9 cellular contexts compared by ENCODE assay signal in the genomic region with DNA sequence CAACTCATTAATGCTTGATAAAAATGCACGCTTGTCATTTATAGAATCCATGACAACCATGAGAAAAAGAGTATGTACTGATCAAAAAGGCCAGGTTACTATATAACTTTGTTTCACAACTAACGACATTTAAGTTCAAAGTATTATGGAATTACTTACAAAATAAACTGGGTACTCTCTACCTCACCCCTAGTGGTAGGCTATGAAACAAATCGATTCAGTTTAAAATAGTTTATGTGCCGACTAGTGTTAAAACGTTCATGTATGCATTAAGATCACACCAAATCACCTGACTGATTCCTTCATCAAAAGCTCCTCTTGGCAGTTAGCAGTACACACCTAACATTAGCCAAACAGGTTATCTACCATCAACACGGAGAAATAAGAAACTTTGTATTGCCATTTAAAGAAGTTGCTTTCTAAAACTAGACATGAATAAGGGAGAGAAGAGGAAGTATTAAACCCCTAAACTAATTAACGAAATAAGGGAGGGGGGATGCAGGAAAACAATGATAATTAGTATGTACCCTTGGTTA.
DNase-seq lines count a peak whose midpoint lies in the region; ATAC-seq and TF ChIP-seq lines count a peak whose summit lies in the region.
"Had no signal": no experiment of that assay in that cellular context is flagged by ENCODE, and none has a peak within 500 bp of the region (broad histone marks: within the 10 kb centered on the region; RNA-seq: fewer than 3 reads in every experiment).

No MANE protein-coding gene starts in this region.

- H3K36me3 Mint-ChIP-seq in HFFc6 (ENCODE audit: low read depth), result no peaks in the 10 kb centered on the region; the same call in 1 of the 2 replicates
- no peaks in the 10 kb centered on the region for H3K36me3 Mint-ChIP-seq in chondrocyte (ENCODE audit: low read depth)
- H3K36me3 Mint-ChIP-seq in progenitor cell of endocrine pancreas (ENCODE audit: insufficient read depth), result no peaks in the 10 kb centered on the region

- H3K9me3 Mint-ChIP-seq in HFFc6 (no peaks in the 10 kb centered on the region), chondrocyte (ENCODE audit: low read depth) (no peaks in the 10 kb centered on the region), progenitor cell of endocrine pancreas (ENCODE audit: low read depth) (no peaks in the 10 kb centered on the region)
- H3K9me3 Mint-ChIP-seq: central memory CD8-positive, alpha-beta T cell had no signal

- no peak for ATAC-seq in GM21528 (IDR thresholded peaks at IDR 0.05; ENCODE audit: low FRiP score, unreplicated experiment)

- H3K4me1 Mint-ChIP-seq in HFFc6 (ENCODE audit: low read depth) (peaks cover 81% of the 10 kb centered on the region), chondrocyte (ENCODE audit: low read depth) (peaks cover 60% of the 10 kb centered on the region), progenitor cell of endocrine pancreas (ENCODE audit: low read depth) (peaks cover 13% of the 10 kb centered on the region)

- no peak for DNase-seq in HFFc6
- peak; percentile 56 for DNase-seq in NCI-H345 treated with DMSO at 0.1 percent for 48 hours (lab: John Stamatoyannopoulos, UW; ENCODE audit: unreplicated experiment)
- no peak for DNase-seq in chondrocyte (ENCODE audit: low spot score)
- no peak for DNase-seq in progenitor cell of endocrine pancreas (ENCODE audit: low spot score, unreplicated experiment)
- no peak for DNase-seq in activated CD4-positive, alpha-beta T cell treated with anti-CD3 and anti-CD28 coated beads, Interleukin-2, amount 50 U/mL, for 4 hours
- DNase-seq in RPMI8226, result no peak
- DNase-seq in NCI-H1436 treated with DMSO at 0.1 percent for 48 hours (lab: John Stamatoyannopoulos, UW), result no peak

- no peaks in the 10 kb centered on the region for H3K27me3 Mint-ChIP-seq in HFFc6 (ENCODE audit: insufficient read depth)
- H3K27me3 Mint-ChIP-seq in chondrocyte (ENCODE audit: low read depth), result no peaks in the 10 kb centered on the region
- H3K27me3 Mint-ChIP-seq in progenitor cell of endocrine pancreas, result no peaks in the 10 kb centered on the region
- H3K27me3 Mint-ChIP-seq: central memory CD8-positive, alpha-beta T cell had no signal

- TF ChIP-seq CTCF in HFFc6 (IDR thresholded peaks at IDR 0.05) (peak; percentile 65), chondrocyte (IDR thresholded peaks at IDR 0.05) (peak; percentile 67), progenitor cell of endocrine pancreas (IDR thresholded peaks at IDR 0.05; ENCODE audit: unreplicated experiment) (peak; percentile 45)

- peak overlapping the region; percentile 63; the same call in 1 of the 2 replicates for H3K27ac Mint-ChIP-seq in HFFc6
- H3K27ac Mint-ChIP-seq in chondrocyte (ENCODE audit: unreplicated experiment), result no peak overlapping the region
- H3K27ac Mint-ChIP-seq in progenitor cell of endocrine pancreas, result no peak overlapping the region

- H3K4me3 Mint-ChIP-seq in HFFc6 (peak overlapping the region; percentile 77; the same call in 1 of the 2 replicates), chondrocyte (ENCODE audit: unreplicated experiment) (no peak overlapping the region), progenitor cell of endocrine pancreas (ENCODE audit: low read depth) (no peak overlapping the region)
- H3K4me3 Mint-ChIP-seq: central memory CD8-positive, alpha-beta T cell had no signal
